ENCODE assay signal across 10 cellular contexts in the genomic region with DNA sequence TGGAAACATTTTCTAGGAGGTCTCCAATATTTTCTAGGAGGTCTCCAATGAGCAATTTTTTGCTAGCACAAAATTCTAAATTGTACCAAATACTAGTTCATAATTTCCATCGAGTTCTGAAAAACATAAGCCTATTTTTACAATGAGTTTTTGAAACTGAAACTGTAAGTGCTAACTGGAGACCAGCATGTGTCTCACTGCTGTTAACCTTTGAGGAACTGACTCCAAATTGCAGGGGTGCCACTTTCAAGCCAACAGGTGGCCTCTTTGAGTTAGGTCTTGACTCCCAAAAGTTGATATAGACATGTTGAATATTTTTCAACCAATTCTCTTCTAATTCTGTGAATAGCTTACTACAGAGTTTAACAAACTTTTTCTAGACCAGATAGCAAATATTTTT. TPM values are rescaled to one million over a fixed set of nuclear protein-coding genes. Genes with fewer than 3 reads are reported as not detected.
DNase-seq lines count a peak whose midpoint lies in the region; ATAC-seq and TF ChIP-seq lines count a peak whose summit lies in the region.
"Had no signal": no experiment of that assay in that cellular context is flagged by ENCODE, and none has a peak within 500 bp of the region (broad histone marks: within the 10 kb centered on the region; RNA-seq: fewer than 3 reads in every experiment).

No MANE protein-coding gene starts in this region.

- no peak overlapping the region for H3K27ac Mint-ChIP-seq in naive thymus-derived CD4-positive, alpha-beta T cell
- no peak overlapping the region for H3K27ac Mint-ChIP-seq in CD8-positive, alpha-beta T cell
- H3K27ac Mint-ChIP-seq: dendritic cell treated with granulocyte-macrophage colony-stimulating factor and Interleukin-4, amounts not matched to agents 40 ng/mL and 50 ng/mL, for 4 days had no signal

- H3K27ac ChIP-seq in naive thymus-derived CD4-positive, alpha-beta T cell (ENCODE audit: low read depth, low read length): no peak overlapping the region
- no peak overlapping the region for H3K27ac ChIP-seq in CD8-positive, alpha-beta T cell (ENCODE audit: low read depth, low read length)
- no peak overlapping the region for H3K27ac ChIP-seq in neuronal stem cell (replicated peaks; ENCODE audit: low read length)

- no peak overlapping the region for H4K8ac ChIP-seq in neuronal stem cell (ENCODE audit: low read depth, low read length)

- no peak overlapping the region for H2BK15ac ChIP-seq in neuronal stem cell (ENCODE audit: low read length)

- ATAC-seq in GM18861 (IDR thresholded peaks at IDR 0.05; ENCODE audit: unreplicated experiment) (peak; percentile 94), GM21723 (IDR thresholded peaks at IDR 0.05; ENCODE audit: unreplicated experiment) (peak; percentile 94)
- ATAC-seq in naive thymus-derived CD4-positive, alpha-beta T cell: peak; percentile 49
- no peak for ATAC-seq in CD8-positive, alpha-beta T cell

- no peak overlapping the region for H3K4me3 Mint-ChIP-seq in naive thymus-derived CD4-positive, alpha-beta T cell
- H3K4me3 Mint-ChIP-seq in CD8-positive, alpha-beta T cell: no peak overlapping the region
- H3K4me3 Mint-ChIP-seq: dendritic cell treated with granulocyte-macrophage colony-stimulating factor and Interleukin-4, amounts not matched to agents 40 ng/mL and 50 ng/mL, for 4 days had no signal

- no peak for TF ChIP-seq CTCF in CD8-positive, alpha-beta T cell (IDR thresholded peaks at IDR 0.05)

- no peak overlapping the region for H2AFZ ChIP-seq in neuronal stem cell (ENCODE audit: low read length)

- H4K91ac ChIP-seq in neuronal stem cell (ENCODE audit: low read depth, low read length, poor library complexity): no peak overlapping the region

- no CpG with 5 or more reads among the region's 1 CpG for WGBS in neuronal stem cell (ENCODE audit: extremely low coverage in 2 of 2, insufficient read length in 2 of 2, insufficient replicate concordance in 1 of 2), 2 donors

- H3K23ac ChIP-seq in neuronal stem cell (ENCODE audit: low read depth, low read length, poor library complexity): no peak overlapping the region

- no peak overlapping the region for H3K18ac ChIP-seq in neuronal stem cell (ENCODE audit: low read length)

- no peaks in the 10 kb centered on the region for H3K36me3 Mint-ChIP-seq in naive thymus-derived CD4-positive, alpha-beta T cell
- no peaks in the 10 kb centered on the region for H3K36me3 Mint-ChIP-seq in CD8-positive, alpha-beta T cell

- H3K27me3 ChIP-seq in naive thymus-derived CD4-positive, alpha-beta T cell (ENCODE audit: control insufficient read depth in 2 of 2, insufficient read depth in 2 of 2, low read length in 2 of 2): no peaks in the 10 kb centered on the region
- no peaks in the 10 kb centered on the region for H3K27me3 ChIP-seq in CD8-positive, alpha-beta T cell (ENCODE audit: insufficient read depth, low read length)
- H3K27me3 ChIP-seq in neuronal stem cell (ENCODE audit: control insufficient read depth in 3 of 3, insufficient read depth in 3 of 3, low read depth in 1 of 3, low read length in 3 of 3): no peaks in the 10 kb centered on the region

- CTCF ChIA-PET in naive thymus-derived CD4-positive, alpha-beta T cell (lab: Charles Lee): interaction anchor here (0.6 kb wide), 1 partner anchor 414 kb away, joined by 3 read pairs; no protein-coding TSS in a partner anchor
- CTCF ChIA-PET in CD8-positive, alpha-beta T cell (lab: Charles Lee): interaction anchor here (1.9 kb wide), 1 partner anchor 403 kb away, joined by 4 read pairs; no protein-coding TSS in a partner anchor

- H2BK12ac ChIP-seq in neuronal stem cell (ENCODE audit: low read length): no peak overlapping the region

- H3K9me3 Mint-ChIP-seq in naive thymus-derived CD4-positive, alpha-beta T cell: no peaks in the 10 kb centered on the region
- H3K9me3 Mint-ChIP-seq in CD8-positive, alpha-beta T cell: no peaks in the 10 kb centered on the region
- H3K9me3 Mint-ChIP-seq: dendritic cell treated with granulocyte-macrophage colony-stimulating factor and Interleukin-4, amounts not matched to agents 40 ng/mL and 50 ng/mL, for 4 days had no signal

- H3K4me2 ChIP-seq in neuronal stem cell (ENCODE audit: insufficient read depth, low read length, poor library complexity, severe bottlenecking): no peak overlapping the region

- DNase-seq in LHCN-M2 (ENCODE audit: low read depth): peak; percentile 75
- DNase-seq in naive thymus-derived CD4-positive, alpha-beta T cell: no peak
- DNase-seq in iPS-NIHi11 (ENCODE audit: low spot score): no peak
- DNase-seq in CD8-positive, alpha-beta T cell: no peak
- DNase-seq in neuronal stem cell (ENCODE audit: low spot score): no peak
- no peak for DNase-seq in NCI-H128 (lab: John Stamatoyannopoulos, UW; ENCODE audit: unreplicated experiment)
- DNase-seq: NCI-H1694 had no signal

- H2AK5ac ChIP-seq in neuronal stem cell (ENCODE audit: low read depth, low read length): no peak overlapping the region

- H3K36me3 ChIP-seq in naive thymus-derived CD4-positive, alpha-beta T cell (ENCODE audit: control insufficient read depth in 2 of 3, insufficient read depth in 3 of 3, low read length in 3 of 3): no peaks in the 10 kb centered on the region
- no peaks in the 10 kb centered on the region for H3K36me3 ChIP-seq in CD8-positive, alpha-beta T cell (ENCODE audit: insufficient read depth, low read length)
- H3K36me3 ChIP-seq in neuronal stem cell (replicated peaks in 1 of 2; ENCODE audit: control insufficient read depth in 2 of 2, insufficient read depth in 2 of 2, low read length in 2 of 2): no peaks in the 10 kb centered on the region

- H3K79me1 ChIP-seq in neuronal stem cell (ENCODE audit: low read depth, low read length): no peaks in the 10 kb centered on the region

- H2BK5ac ChIP-seq in neuronal stem cell (ENCODE audit: low read length): no peak overlapping the region

- intact Hi-C loops in naive thymus-derived CD4-positive, alpha-beta T cell (cut with micrococcal nuclease): loop anchor here in 1 of 2 donors (10.0 kb wide), 1 partner anchor 59 kb away; the partner anchor contains the start of gene CAV1
- intact Hi-C loops in CD8-positive, alpha-beta T cell (cut with DNase I, micrococcal nuclease): no loop called here

- no peaks in the 10 kb centered on the region for H3K27me3 Mint-ChIP-seq in naive thymus-derived CD4-positive, alpha-beta T cell
- no peaks in the 10 kb centered on the region for H3K27me3 Mint-ChIP-seq in CD8-positive, alpha-beta T cell (ENCODE audit: low read depth)

- no peak overlapping the region for H3K4me3 ChIP-seq in naive thymus-derived CD4-positive, alpha-beta T cell (ENCODE audit: low read length)
- H3K4me3 ChIP-seq in CD8-positive, alpha-beta T cell (ENCODE audit: low read depth, low read length): no peak overlapping the region
- H3K4me3 ChIP-seq in neuronal stem cell (ENCODE audit: low read length in 2 of 2): no peak overlapping the region

- H3K4me1 Mint-ChIP-seq in naive thymus-derived CD4-positive, alpha-beta T cell: peaks cover 8 to 19% (median 13%) of the 10 kb centered on the region in 7 donors
- H3K4me1 Mint-ChIP-seq in CD8-positive, alpha-beta T cell (ENCODE audit: low read depth): peaks cover 6% of the 10 kb centered on the region

- no peaks in the 10 kb centered on the region for H3K4me1 ChIP-seq in naive thymus-derived CD4-positive, alpha-beta T cell (ENCODE audit: control insufficient read depth in 2 of 2, insufficient read depth in 2 of 2, low read length in 2 of 2)
- no peaks in the 10 kb centered on the region for H3K4me1 ChIP-seq in CD8-positive, alpha-beta T cell (ENCODE audit: insufficient read depth, low read length)
- peaks cover 3 to 7% of the 10 kb centered on the region in 2 donors for H3K4me1 ChIP-seq in neuronal stem cell (ENCODE audit: control insufficient read depth in 2 of 2, insufficient read depth in 1 of 2, low read depth in 1 of 2, low read length in 2 of 2)

- H3K9me3 ChIP-seq in naive thymus-derived CD4-positive, alpha-beta T cell (ENCODE audit: control insufficient read depth in 2 of 3, low read length in 3 of 3): no peaks in the 10 kb centered on the region
- H3K9me3 ChIP-seq in CD8-positive, alpha-beta T cell (ENCODE audit: low read length): no peaks in the 10 kb centered on the region
- H3K9me3 ChIP-seq in neuronal stem cell (replicated peaks in 1 of 2; ENCODE audit: control insufficient read depth in 2 of 2, insufficient read depth in 1 of 2, low read depth in 1 of 2, low read length in 2 of 2): no peaks in the 10 kb centered on the region

- no peak overlapping the region for H3K14ac ChIP-seq in neuronal stem cell (ENCODE audit: low read length)

- POLR2A ChIA-PET in naive thymus-derived CD4-positive, alpha-beta T cell (lab: Charles Lee): no interaction called here
- POLR2A ChIA-PET in CD8-positive, alpha-beta T cell (lab: Charles Lee): no interaction called here

- H3K9ac ChIP-seq in neuronal stem cell (ENCODE audit: low read depth, low read length, poor library complexity): no peak overlapping the region

- no peak overlapping the region for H3K4ac ChIP-seq in neuronal stem cell (ENCODE audit: low read length)

- H2BK120ac ChIP-seq in neuronal stem cell (ENCODE audit: low read depth, low read length): no peak overlapping the region

RNA-seq across cellular contexts. Expression of gene CAV1, which starts 58.8 kb away (rescaled TPM):
- total RNA-seq in LHCN-M2 (2014; rRNA removed): 1,409 and 1,463 TPM in 2 replicates
- 1,281 TPM for polyA plus RNA-seq in LHCN-M2 (2012)
- under 1 TPM in 2 of 5 experiments, not detected in 3; 0.19 to 0.39 TPM for total RNA-seq in naive thymus-derived CD4-positive, alpha-beta T cell
- not detected for polyA plus RNA-seq in naive thymus-derived CD4-positive, alpha-beta T cell
- total RNA-seq in CD8-positive, alpha-beta T cell: not detected
- 1.3 TPM for polyA plus RNA-seq in neuronal stem cell (2013, experiment 1 of 2)
- 1.4 TPM for polyA plus RNA-seq in neuronal stem cell (2013, experiment 2 of 2)

Comparison
In these comparisons a context has a peak if more than half of its experiments do, and no peak if none do; other contexts are left out.
1. RNA of gene CAV1, which starts 58.8 kb away (total RNA-seq): 1,409 to 1,463 TPM in LHCN-M2; not detected in CD8-positive, alpha-beta T cell and 0.19 to 0.39 TPM in naive thymus-derived CD4-positive, alpha-beta T cell; every median in the first group is over 1,000 times any median in the second.